In the genomic region with DNA sequence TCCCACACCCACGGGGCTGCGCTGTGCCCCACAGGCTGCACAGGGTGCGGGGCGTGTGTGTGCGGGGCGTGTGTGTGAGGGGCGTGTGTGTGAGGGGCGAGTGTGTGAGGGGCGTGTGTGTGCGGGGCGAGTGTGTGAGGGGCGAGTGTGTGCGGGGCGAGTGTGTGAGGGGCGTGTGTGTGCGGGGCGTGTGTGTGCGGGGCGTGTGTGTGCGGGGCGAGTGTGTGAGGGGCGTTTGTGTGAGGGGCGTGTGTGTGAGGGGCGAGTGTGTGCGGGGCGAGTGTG, we compare ENCODE assay signal across 27 cellular contexts.
"Had no signal": no experiment of that assay in that cellular context is flagged by ENCODE, and none has a peak within 500 bp of the region (broad histone marks: within the 10 kb centered on the region; RNA-seq: fewer than 3 reads in every experiment).

No MANE protein-coding gene starts in this region.

- H3K4me3 ChIP-seq: hepatocyte, lung, psoas muscle, smooth muscle cell, thyroid gland, transverse colon, upper lobe of left lung, vagina had no signal

- H3K4me1 Mint-ChIP-seq: naive B cell; natural killer cell; nephron progenitor cell; stimulated activated naive B cell treated with anti-CD40 and anti-IgM and Interleukin-4, amounts not matched to agents 10 μg/mL and 1 μg/mL and 100 μg/mL, for 72 hours had no signal

- H2AFZ ChIP-seq: hepatocyte had no signal

- H3K36me3 ChIP-seq: neutrophil, stomach, thyroid gland, transverse colon, upper lobe of left lung, vagina had no signal

- DNase-seq: islet precursor cell; left cardiac atrium; mesendoderm; naive B cell; natural killer cell; nephron progenitor cell; occipital lobe; stimulated activated CD4-positive, alpha-beta T cell treated with anti-CD3 and anti-CD28 coated beads, Interleukin-12 subunit alpha, Interleukin-12 subunit beta, amount 100 ng/mL, for 4 hours; stimulated activated CD4-positive, alpha-beta T cell treated with anti-CD3 and anti-CD28 coated beads, Interleukin-15, amount 100 ng/mL, for 24 hours; stimulated activated CD4-positive, alpha-beta T cell treated with anti-CD3 and anti-CD28 coated beads, Interleukin-2, amount 100 ng/mL, for 24 hours; stimulated activated CD4-positive, alpha-beta T cell treated with anti-CD3 and anti-CD28 coated beads, Interleukin-4, amount 100 ng/mL, for 1 hour; stimulated activated naive B cell treated with anti-CD40 and anti-IgM and Interleukin-4, amounts not matched to agents 10 μg/mL and 1 μg/mL and 100 μg/mL, for 72 hours; stimulated activated naive CD8-positive, alpha-beta T cell treated with anti-CD3 and anti-CD28 coated beads, Interleukin-15, Interleukin-2, amounts not matched to agents 100 U/mL and 50 U/mL, for 24 hours; stomach; testis; transverse colon had no signal

- H3K4me2 ChIP-seq: hepatocyte, smooth muscle cell had no signal

- H3K27ac Mint-ChIP-seq: mesothelial cell of epicardium; naive B cell; natural killer cell; nephron progenitor cell; stimulated activated naive B cell treated with anti-CD40 and anti-IgM and Interleukin-4, amounts not matched to agents 10 μg/mL and 1 μg/mL and 100 μg/mL, for 72 hours had no signal

- H3K27me3 ChIP-seq: hepatocyte, testis, thyroid gland, vagina had no signal

- H3K4me1 ChIP-seq: parathyroid adenoma, psoas muscle, testis, transverse colon had no signal

- ATAC-seq: left cardiac atrium; left lobe of liver; natural killer cell; psoas muscle; stimulated activated naive B cell treated with anti-CD40 and anti-IgM and Interleukin-4, amounts not matched to agents 10 μg/mL and 1 μg/mL and 100 μg/mL, for 72 hours; stimulated activated naive CD8-positive, alpha-beta T cell treated with anti-CD3 and anti-CD28 coated beads, Interleukin-15, Interleukin-2, amounts not matched to agents 100 U/mL and 50 U/mL, for 24 hours had no signal

- H3K27ac ChIP-seq: hepatocyte, neutrophil, parathyroid adenoma, psoas muscle, stomach, testis, thyroid gland, transverse colon, upper lobe of left lung, vagina had no signal

- H3K79me2 ChIP-seq: hepatocyte, parathyroid adenoma had no signal

- H3K9me3 ChIP-seq: neutrophil, psoas muscle, stomach, testis, thyroid gland, transverse colon, upper lobe of left lung, vagina had no signal

- H3K4me3 Mint-ChIP-seq: mesothelial cell of epicardium; natural killer cell; nephron progenitor cell; stimulated activated naive B cell treated with anti-CD40 and anti-IgM and Interleukin-4, amounts not matched to agents 10 μg/mL and 1 μg/mL and 100 μg/mL, for 72 hours had no signal

- H3K9me3 Mint-ChIP-seq: mesothelial cell of epicardium; naive B cell; natural killer cell; nephron progenitor cell; stimulated activated naive B cell treated with anti-CD40 and anti-IgM and Interleukin-4, amounts not matched to agents 10 μg/mL and 1 μg/mL and 100 μg/mL, for 72 hours had no signal

- H3K9ac ChIP-seq: parathyroid adenoma had no signal

- H3K36me3 Mint-ChIP-seq: mesothelial cell of epicardium; naive B cell; natural killer cell; stimulated activated naive B cell treated with anti-CD40 and anti-IgM and Interleukin-4, amounts not matched to agents 10 μg/mL and 1 μg/mL and 100 μg/mL, for 72 hours had no signal
